23 cellular contexts compared by ENCODE assay signal in genomic region chr2:185952098-185952497, GRCh38.
"Had no signal": no experiment of that assay in that cellular context is flagged by ENCODE, and none has a peak within 500 bp of the region (broad histone marks: within the 10 kb centered on the region; RNA-seq: fewer than 3 reads in every experiment).

No MANE protein-coding gene starts in this region.

- H3K4me3 ChIP-seq: esophagus muscularis mucosa, hepatocyte, left lung, prostate gland, right atrium auricular region, sigmoid colon, spleen, testis, tibial artery had no signal

- H3K27ac ChIP-seq: esophagus muscularis mucosa, hepatocyte, left lung, prostate gland, right atrium auricular region, sigmoid colon, spleen, testis, tibial artery had no signal

- ATAC-seq: effector memory CD8-positive, alpha-beta T cell; left cardiac atrium; left lung; naive thymus-derived CD8-positive, alpha-beta T cell; stimulated activated memory B cell treated with anti-CD40 and anti-IgM and Interleukin-4, amounts not matched to agents 10 μg/mL and 1 μg/mL and 100 μg/mL, for 72 hours; stimulated activated naive CD8-positive, alpha-beta T cell treated with anti-CD3 and anti-CD28 coated beads, Interleukin-15, Interleukin-2, amounts not matched to agents 100 U/mL and 50 U/mL, for 24 hours had no signal

- H3K9me3 ChIP-seq: esophagus muscularis mucosa, left lung, prostate gland, right atrium auricular region, sigmoid colon, spleen, testis, tibial artery had no signal

- H3K36me3 ChIP-seq: esophagus muscularis mucosa, left lung, prostate gland, right atrium auricular region, sigmoid colon, spleen, tibial artery had no signal

- DNase-seq: cerebellar nuclear complex; cortex of kidney; effector memory CD8-positive, alpha-beta T cell; foreskin melanocyte; head of caudate nucleus; kidney; left cardiac atrium; naive thymus-derived CD8-positive, alpha-beta T cell; nephron progenitor cell; nucleus accumbens; sigmoid colon; spleen; stimulated activated CD4-positive, alpha-beta T cell treated with anti-CD3 and anti-CD28 coated beads, Interleukin-4, amount 100 ng/mL, for 4 hours; stimulated activated naive CD8-positive, alpha-beta T cell treated with anti-CD3 and anti-CD28 coated beads, Interleukin-15, Interleukin-2, amounts not matched to agents 100 U/mL and 50 U/mL, for 24 hours; substantia nigra; testis; tibial artery had no signal

- H3K27me3 ChIP-seq: esophagus muscularis mucosa, hepatocyte, left lung, right atrium auricular region, sigmoid colon, spleen, testis, tibial artery had no signal

- H3K4me1 ChIP-seq: esophagus muscularis mucosa, left lung, prostate gland, right atrium auricular region, sigmoid colon, spleen, testis, tibial artery had no signal
